In the genomic region with DNA sequence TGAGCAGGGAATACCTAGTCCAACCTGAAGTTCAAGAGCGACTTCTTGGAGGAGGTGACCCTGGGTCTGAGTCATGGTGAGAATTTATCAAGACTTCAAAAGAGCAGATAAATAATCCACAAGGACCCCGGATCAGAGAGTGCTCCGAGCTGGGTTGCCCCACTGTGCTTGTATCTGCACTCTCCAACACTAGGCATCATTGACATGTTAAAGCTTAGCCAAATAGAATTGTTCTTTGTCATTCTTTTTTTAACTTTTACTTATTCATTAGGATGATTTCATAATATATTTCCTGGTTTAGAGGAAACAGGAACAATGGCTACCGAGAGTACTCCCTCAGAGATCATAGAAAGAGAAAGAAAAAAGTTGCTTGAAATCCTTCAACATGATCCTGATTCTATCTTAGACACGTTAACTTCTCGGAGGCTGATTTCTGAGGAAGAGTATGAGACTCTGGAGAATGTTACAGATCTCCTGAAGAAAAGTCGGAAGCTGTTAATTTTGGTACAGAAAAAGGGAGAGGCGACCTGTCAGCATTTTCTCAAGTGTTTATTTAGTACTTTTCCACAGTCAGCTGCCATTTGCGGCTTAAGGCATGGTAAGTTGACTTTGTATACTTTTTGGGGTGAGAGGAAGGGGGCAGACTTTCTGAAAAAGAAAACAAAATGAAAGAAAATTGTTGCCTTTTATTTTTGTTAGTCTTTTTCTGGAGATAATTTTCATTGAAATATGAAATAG, we compare ENCODE assay signal across 8 cellular contexts. TPM values are rescaled to one million over a fixed set of nuclear protein-coding genes. Genes with fewer than 3 reads are reported as not detected.
A peak's percentile ranks its signal among the peaks of the same experiment; 100 is the strongest.
DNase-seq lines count a peak whose midpoint lies in the region; ATAC-seq, FAIRE-seq and TF ChIP-seq lines count a peak whose summit lies in the region.

A gene with protein sequence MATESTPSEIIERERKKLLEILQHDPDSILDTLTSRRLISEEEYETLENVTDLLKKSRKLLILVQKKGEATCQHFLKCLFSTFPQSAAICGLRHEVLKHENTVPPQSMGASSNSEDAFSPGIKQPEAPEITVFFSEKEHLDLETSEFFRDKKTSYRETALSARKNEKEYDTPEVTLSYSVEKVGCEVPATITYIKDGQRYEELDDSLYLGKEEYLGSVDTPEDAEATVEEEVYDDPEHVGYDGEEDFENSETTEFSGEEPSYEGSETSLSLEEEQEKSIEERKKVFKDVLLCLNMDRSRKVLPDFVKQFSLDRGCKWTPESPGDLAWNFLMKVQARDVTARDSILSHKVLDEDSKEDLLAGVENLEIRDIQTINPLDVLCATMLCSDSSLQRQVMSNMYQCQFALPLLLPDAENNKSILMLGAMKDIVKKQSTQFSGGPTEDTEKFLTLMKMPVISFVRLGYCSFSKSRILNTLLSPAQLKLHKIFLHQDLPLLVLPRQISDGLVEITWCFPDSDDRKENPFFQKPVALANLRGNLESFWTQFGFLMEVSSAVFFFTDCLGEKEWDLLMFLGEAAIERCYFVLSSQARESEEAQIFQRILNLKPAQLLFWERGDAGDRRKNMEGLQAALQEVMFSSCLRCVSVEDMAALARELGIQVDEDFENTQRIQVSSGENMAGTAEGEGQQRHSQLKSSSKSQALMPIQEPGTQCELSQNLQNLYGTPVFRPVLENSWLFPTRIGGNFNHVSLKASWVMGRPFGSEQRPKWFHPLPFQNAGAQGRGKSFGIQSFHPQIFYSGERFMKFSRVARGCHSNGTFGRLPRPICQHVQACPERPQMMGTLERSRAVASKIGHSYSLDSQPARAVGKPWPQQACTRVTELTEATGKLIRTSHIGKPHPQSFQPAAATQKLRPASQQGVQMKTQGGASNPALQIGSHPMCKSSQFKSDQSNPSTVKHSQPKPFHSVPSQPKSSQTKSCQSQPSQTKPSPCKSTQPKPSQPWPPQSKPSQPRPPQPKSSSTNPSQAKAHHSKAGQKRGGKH (plus strand): TSS at position 300 of the 738 bp plus-strand sequence. CDS start 16 bp downstream, at position 316.

- no peak for TF ChIP-seq RAD21 in SK-N-SH (IDR thresholded peaks at IDR 0.05; ENCODE audit: low read length)

- H3F3A ChIP-seq in SK-N-SH (replicated peaks; ENCODE audit: insufficient read depth), result peaks cover 3% of the 10 kb centered on the region

- no peak for FAIRE-seq in pancreas (lab: Jason Lieb, UNC)

- H3K4me1 ChIP-seq in SK-N-SH (ENCODE audit: control insufficient read depth in 1 of 2, insufficient read depth in 2 of 2, low read depth in 1 of 2, low read length in 1 of 2) (peaks cover 0 to 2% of the 10 kb centered on the region in 2 experiments; a peak in 2 of 4 replicates), pancreas (peaks cover 0 to 6% (median 0%) of the 10 kb centered on the region in 3 donors)

- H3K27ac ChIP-seq in SK-N-SH (ENCODE audit: low read depth in 2 of 2, low read length in 1 of 2) (no peak within 1 kb of the TSS), pancreas (peak within 1 kb of the TSS; percentile 33 to 69 (median 59))

- no peak within 1 kb of the TSS for H3K4me2 ChIP-seq in SK-N-SH

- peaks cover 4 to 10% of the 10 kb centered on the region in 2 donors for H3K27me3 Mint-ChIP-seq in T-cell

- TF ChIP-seq EP300 in SK-N-SH (IDR thresholded peaks at IDR 0.05; ENCODE audit: borderline replicate concordance in 1 of 2, low read depth in 1 of 2, low read length in 1 of 2), result no peak

- POLR2A ChIA-PET in SK-N-SH (lab: Yijun Ruan, JAX), result no interaction called here
- POLR2A ChIA-PET in T-cell (lab: Charles Lee), result no interaction called here

- H3K9me2 ChIP-seq in SK-N-SH, result no peaks in the 10 kb centered on the region

- H3K4me3 ChIP-seq in SK-N-SH (ENCODE audit: low read depth in 2 of 2, low read length in 1 of 2) (no peak within 1 kb of the TSS), fibroblast of mammary gland (ENCODE audit: control insufficient read depth, low read depth, low read length) (peak within 1 kb of the TSS; percentile 66), pancreas (peak within 1 kb of the TSS in 3 of 4 donors; percentile 5 to 32 (median 25))

- H3K4me1 Mint-ChIP-seq in T-cell, result peaks cover 19 to 42% (median 24%) of the 10 kb centered on the region in 3 donors

- intact Hi-C loops in pancreas (cut with DNase I), result no loop called here

- no peaks in the 10 kb centered on the region for H4K20me1 ChIP-seq in SK-N-SH (ENCODE audit: insufficient read depth)

- TF ChIP-seq CTCF in SK-N-SH (IDR thresholded peaks at IDR 0.05) (no peak), fibroblast of mammary gland (conservative IDR thresholded peaks at IDR 0.05; ENCODE audit: control insufficient read depth, insufficient read depth, low read depth, low read length) (peak; percentile 15), pancreas (IDR thresholded peaks at IDR 0.05) (no peak)

- no peaks in the 10 kb centered on the region for H3K36me3 ChIP-seq in SK-N-SH (replicated peaks in 1 of 2; ENCODE audit: control insufficient read depth in 1 of 2, insufficient read depth in 2 of 2, low read length in 1 of 2)
- no peaks in the 10 kb centered on the region for H3K36me3 ChIP-seq in pancreas

- DNase-seq in SK-N-SH (no peak), T-cell (no peak), fibroblast of mammary gland (ENCODE audit: low read depth) (peak; percentile 60), pancreas (no peak), NCI-H1694 (lab: John Stamatoyannopoulos, UW) (no peak), NCI-H1436 (lab: John Stamatoyannopoulos, UW) (no peak)

- peak within 1 kb of the TSS; percentile 62 for H2AFZ ChIP-seq in SK-N-SH (ENCODE audit: low read depth)

- H3K9ac ChIP-seq in SK-N-SH, result no peak within 1 kb of the TSS

- H3K9me3 Mint-ChIP-seq in T-cell, result no peaks in the 10 kb centered on the region

- ATAC-seq in SK-N-SH treated with all-trans-retinoic acid at 6 μM for 48 hours, result no peak
- peak; percentile 40 for ATAC-seq in HG03139 (IDR thresholded peaks at IDR 0.05; ENCODE audit: unreplicated experiment)
- ATAC-seq in T-cell (replicated peaks in 1 of 4), result peak in 3 of 4 experiments; percentile 51 to 55 (median 55)
- peak; percentile 35 to 76 (median 62) for ATAC-seq in pancreas

- H3K27me3 ChIP-seq in SK-N-SH (ENCODE audit: insufficient read depth) (no peaks in the 10 kb centered on the region), pancreas (no peaks in the 10 kb centered on the region)

- peak within 1 kb of the TSS; percentile 86 to 95 for H3K27ac Mint-ChIP-seq in T-cell

- CTCF ChIA-PET in SK-N-SH (lab: Yijun Ruan, JAX), result interaction anchor here (1.8 kb wide), 1 partner anchor 38 kb away, joined by 7 read pairs; no protein-coding TSS in a partner anchor
- CTCF ChIA-PET in T-cell (lab: Charles Lee), result interaction anchor here in 1 of 2 donors (0.5 kb wide), 1 partner anchor 53 kb away, joined by 8 read pairs; no protein-coding TSS in a partner anchor

- WGBS in SK-N-SH (ENCODE audit: low lambda C conversion rate), result 74% methylated on average over 9 of the region's 9 CpGs
- WGBS in pancreas, 2 donors, result 26 to 31% methylated on average over 9 of the region's 9 CpGs

- H3K79me2 ChIP-seq in SK-N-SH (ENCODE audit: insufficient read depth), result no peaks in the 10 kb centered on the region

- peak within 1 kb of the TSS; percentile 79 to 92 (median 90) for H3K4me3 Mint-ChIP-seq in T-cell

- H3K9me3 ChIP-seq in SK-N-SH, result no peaks in the 10 kb centered on the region
- no peaks in the 10 kb centered on the region for H3K9me3 ChIP-seq in pancreas

- H3K36me3 Mint-ChIP-seq in T-cell, result peaks cover 8% of the 10 kb centered on the region

TF ChIP-seq in SK-N-SH treated with all-trans-retinoic acid at 6 μM for 48 hours, 23 proteins besides CTCF, POLR2A, EP300 and RAD21 (continues in another document):
- TF ChIP-seq TOX (CRISPR knock-in tag; IDR thresholded peaks at IDR 0.05; ENCODE audit: borderline replicate concordance) (no peak), GLIS3 (CRISPR knock-in tag; IDR thresholded peaks at IDR 0.05) (no peak), ZFP3 (CRISPR knock-in tag; IDR thresholded peaks at IDR 0.05) (no peak), ZNF70 (CRISPR knock-in tag; IDR thresholded peaks at IDR 0.05) (no peak), OSR1 (CRISPR knock-in tag; IDR thresholded peaks at IDR 0.05) (no peak)
- TF ChIP-seq, protein P1, sequence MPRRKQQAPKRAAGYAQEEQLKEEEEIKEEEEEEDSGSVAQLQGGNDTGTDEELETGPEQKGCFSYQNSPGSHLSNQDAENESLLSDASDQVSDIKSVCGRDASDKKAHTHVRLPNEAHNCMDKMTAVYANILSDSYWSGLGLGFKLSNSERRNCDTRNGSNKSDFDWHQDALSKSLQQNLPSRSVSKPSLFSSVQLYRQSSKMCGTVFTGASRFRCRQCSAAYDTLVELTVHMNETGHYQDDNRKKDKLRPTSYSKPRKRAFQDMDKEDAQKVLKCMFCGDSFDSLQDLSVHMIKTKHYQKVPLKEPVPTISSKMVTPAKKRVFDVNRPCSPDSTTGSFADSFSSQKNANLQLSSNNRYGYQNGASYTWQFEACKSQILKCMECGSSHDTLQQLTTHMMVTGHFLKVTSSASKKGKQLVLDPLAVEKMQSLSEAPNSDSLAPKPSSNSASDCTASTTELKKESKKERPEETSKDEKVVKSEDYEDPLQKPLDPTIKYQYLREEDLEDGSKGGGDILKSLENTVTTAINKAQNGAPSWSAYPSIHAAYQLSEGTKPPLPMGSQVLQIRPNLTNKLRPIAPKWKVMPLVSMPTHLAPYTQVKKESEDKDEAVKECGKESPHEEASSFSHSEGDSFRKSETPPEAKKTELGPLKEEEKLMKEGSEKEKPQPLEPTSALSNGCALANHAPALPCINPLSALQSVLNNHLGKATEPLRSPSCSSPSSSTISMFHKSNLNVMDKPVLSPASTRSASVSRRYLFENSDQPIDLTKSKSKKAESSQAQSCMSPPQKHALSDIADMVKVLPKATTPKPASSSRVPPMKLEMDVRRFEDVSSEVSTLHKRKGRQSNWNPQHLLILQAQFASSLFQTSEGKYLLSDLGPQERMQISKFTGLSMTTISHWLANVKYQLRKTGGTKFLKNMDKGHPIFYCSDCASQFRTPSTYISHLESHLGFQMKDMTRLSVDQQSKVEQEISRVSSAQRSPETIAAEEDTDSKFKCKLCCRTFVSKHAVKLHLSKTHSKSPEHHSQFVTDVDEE (CRISPR knock-in tag; IDR thresholded peaks at IDR 0.05), result no peak
- TF ChIP-seq, protein P2, sequence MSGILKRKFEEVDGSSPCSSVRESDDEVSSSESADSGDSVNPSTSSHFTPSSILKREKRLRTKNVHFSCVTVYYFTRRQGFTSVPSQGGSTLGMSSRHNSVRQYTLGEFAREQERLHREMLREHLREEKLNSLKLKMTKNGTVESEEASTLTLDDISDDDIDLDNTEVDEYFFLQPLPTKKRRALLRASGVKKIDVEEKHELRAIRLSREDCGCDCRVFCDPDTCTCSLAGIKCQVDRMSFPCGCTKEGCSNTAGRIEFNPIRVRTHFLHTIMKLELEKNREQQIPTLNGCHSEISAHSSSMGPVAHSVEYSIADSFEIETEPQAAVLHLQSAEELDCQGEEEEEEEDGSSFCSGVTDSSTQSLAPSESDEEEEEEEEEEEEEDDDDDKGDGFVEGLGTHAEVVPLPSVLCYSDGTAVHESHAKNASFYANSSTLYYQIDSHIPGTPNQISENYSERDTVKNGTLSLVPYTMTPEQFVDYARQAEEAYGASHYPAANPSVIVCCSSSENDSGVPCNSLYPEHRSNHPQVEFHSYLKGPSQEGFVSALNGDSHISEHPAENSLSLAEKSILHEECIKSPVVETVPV (CRISPR knock-in tag; IDR thresholded peaks at IDR 0.05), result no peak

RNA-seq across cellular contexts. Expression of the gene that starts here (rescaled TPM):
- polyA plus RNA-seq in SK-N-SH (2012; rRNA removed) (0.03 TPM in 2 replicates), pancreas (1 to 10 TPM; 1.9 to 2.5 TPM)
- 0.04 and 0.05 TPM in 2 replicates for polyA plus RNA-seq in SK-N-SH (2012; cell fraction: cytosol; rRNA removed)
- 0.04 TPM in 2 replicates for polyA plus RNA-seq in SK-N-SH (2012; cell fraction: nucleus; rRNA removed)
- total RNA-seq in T-cell (1 to 10 TPM; 1.3 to 4.3 (median 2.2) TPM), pancreas (1 to 10 TPM; 1.7 to 8.0 (median 3.1) TPM)

Comparison
In these comparisons a context has a peak if more than half of its experiments do, and no peak if none do; other contexts are left out.
1. H3K27ac ChIP-seq: peak in pancreas (4 of 4); none in SK-N-SH (0 of 2).
2. H3K4me3 ChIP-seq: peak in fibroblast of mammary gland (single experiment) and pancreas (3 of 4); none in SK-N-SH (0 of 2).